In the genomic region with DNA sequence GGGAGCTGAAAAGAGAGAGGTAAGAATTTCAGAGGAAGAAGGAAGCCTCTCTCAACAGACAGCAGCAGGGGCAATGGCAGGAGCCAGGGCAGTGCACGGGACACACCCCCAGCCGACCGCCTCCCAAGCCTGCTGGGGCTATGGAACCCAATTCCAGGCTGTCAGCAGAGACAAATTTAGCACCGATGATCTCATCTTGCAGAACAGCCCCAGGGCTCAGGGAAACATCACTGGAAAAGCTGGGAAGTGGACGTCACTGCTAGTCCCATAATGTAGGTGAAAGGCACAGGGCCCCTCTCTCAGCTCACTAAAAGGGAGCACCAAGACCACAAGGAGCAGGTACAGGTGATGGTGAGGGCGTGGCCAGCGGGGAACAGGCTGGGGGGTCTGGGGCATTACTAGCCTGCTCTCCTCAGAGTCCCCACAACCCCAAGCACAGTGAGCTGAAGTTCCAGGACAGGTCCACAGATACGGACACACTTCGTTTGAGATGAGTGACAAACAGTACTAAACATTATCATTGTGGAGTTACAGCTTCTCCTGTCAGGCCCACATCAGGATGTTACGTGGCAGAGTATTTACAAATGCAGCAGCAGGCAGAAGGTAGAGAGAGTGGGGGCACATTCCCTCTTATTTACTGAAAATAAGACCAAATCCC, we compare ENCODE assay signal across 11 cellular contexts.
DNase-seq lines count a peak whose midpoint lies in the region; ATAC-seq and TF ChIP-seq lines count a peak whose summit lies in the region.
"Had no signal": no experiment of that assay in that cellular context is flagged by ENCODE, and none has a peak within 500 bp of the region (broad histone marks: within the 10 kb centered on the region; RNA-seq: fewer than 3 reads in every experiment).

No MANE protein-coding gene starts in this region.

- no peaks in the 10 kb centered on the region for H3K36me3 ChIP-seq in adipocyte (ENCODE audit: control insufficient read depth, insufficient read depth, low read length, severe bottlenecking)
- peaks cover 0 to 2% (median 0%) of the 10 kb centered on the region in 5 donors for H3K36me3 ChIP-seq in subcutaneous abdominal adipose tissue (ENCODE audit: control insufficient read depth in 5 of 5, insufficient read depth in 5 of 5, low read length in 5 of 5)
- H3K36me3 ChIP-seq in mucosa of descending colon (ENCODE audit: low read depth), result no peaks in the 10 kb centered on the region
- no peaks in the 10 kb centered on the region for H3K36me3 ChIP-seq in prostate gland
- H3K36me3 ChIP-seq: spleen had no signal

- intact Hi-C loops in left ventricle myocardium superior (cut with micrococcal nuclease) (no loop called here), mucosa of descending colon (cut with DNase I, micrococcal nuclease) (no loop called here), prostate gland (cut with DNase I) (no loop called here)

- peak overlapping the region; percentile 56 for H3K27ac ChIP-seq in subcutaneous abdominal adipose tissue (ENCODE audit: low read depth, low read length)
- peak overlapping the region in 1 of 2 donors; percentile 19 for H3K27ac ChIP-seq in prostate gland
- H3K27ac ChIP-seq: spleen had no signal

- H3K9ac ChIP-seq in adipocyte (ENCODE audit: low read length), result peak overlapping the region; percentile 15
- H3K9ac ChIP-seq in subcutaneous abdominal adipose tissue (ENCODE audit: low read length in 5 of 5), result peak overlapping the region in 1 of 5 donors; percentile 36

- peak; percentile 94 for DNase-seq in M059J (ENCODE audit: low read depth)
- peak; percentile 13 for DNase-seq in adipocyte (ENCODE audit: low read depth)
- DNase-seq in left ventricle myocardium superior, result peak; percentile 79
- no peak for DNase-seq in mucosa of descending colon
- no peak for DNase-seq in prostate gland (ENCODE audit: low spot score)
- DNase-seq: effector CD8-positive, alpha-beta T cell; kidney glomerular epithelial cell; NCI-H1092; spleen had no signal

- WGBS in prostate gland, result 55% methylated on average over 10 of the region's 10 CpGs

- no peak for TF ChIP-seq POLR2A in prostate gland (IDR thresholded peaks at IDR 0.05)

- H3K27me3 ChIP-seq in adipocyte (replicated peaks; ENCODE audit: control insufficient read depth, insufficient read depth, low read length) (no peaks in the 10 kb centered on the region), subcutaneous abdominal adipose tissue (ENCODE audit: control insufficient read depth in 5 of 5, insufficient read depth in 4 of 5, low read length in 5 of 5) (no peaks in the 10 kb centered on the region), prostate gland (replicated peaks; ENCODE audit: insufficient read depth) (no peaks in the 10 kb centered on the region)

- ATAC-seq in left ventricle myocardium superior, result peak; percentile 98
- ATAC-seq in GM18861 (IDR thresholded peaks at IDR 0.05; ENCODE audit: unreplicated experiment), result no peak
- no peak for ATAC-seq in mucosa of descending colon

- H3K9me3 ChIP-seq in adipocyte (ENCODE audit: control insufficient read depth, low read length) (no peaks in the 10 kb centered on the region), subcutaneous abdominal adipose tissue (ENCODE audit: control insufficient read depth in 5 of 5, low read length in 5 of 5) (no peaks in the 10 kb centered on the region), mucosa of descending colon (no peaks in the 10 kb centered on the region), prostate gland (no peaks in the 10 kb centered on the region)
- H3K9me3 ChIP-seq: spleen had no signal

- H3K4me1 ChIP-seq in adipocyte (ENCODE audit: control insufficient read depth, insufficient read depth, low read length) (peaks cover 52% of the 10 kb centered on the region), subcutaneous abdominal adipose tissue (ENCODE audit: control insufficient read depth in 5 of 5, insufficient read depth in 5 of 5, low read length in 5 of 5) (peaks cover 1 to 33% (median 31%) of the 10 kb centered on the region in 5 donors), mucosa of descending colon (ENCODE audit: low read depth) (no peaks in the 10 kb centered on the region), prostate gland (replicated peaks) (peaks cover 5% of the 10 kb centered on the region)

- H3K4me3 ChIP-seq in adipocyte (ENCODE audit: low read length) (no peak overlapping the region), subcutaneous abdominal adipose tissue (ENCODE audit: low read depth in 1 of 5, low read length in 5 of 5) (no peak overlapping the region), mucosa of descending colon (no peak overlapping the region), prostate gland (no peak overlapping the region)
- H3K4me3 ChIP-seq: spleen had no signal

- no peak for TF ChIP-seq CTCF in mucosa of descending colon (IDR thresholded peaks at IDR 0.05)
- no peak for TF ChIP-seq CTCF in prostate gland (IDR thresholded peaks at IDR 0.05)

Comparison
In these comparisons a context has a peak if more than half of its experiments do, and no peak if none do; other contexts are left out.
1. DNase-seq: peak in M059J (single experiment), adipocyte (single experiment) and left ventricle myocardium superior (single experiment); none in mucosa of descending colon (0 of 3) and prostate gland (single experiment).